ENCODE assay signal across 21 cellular contexts in genomic region chr15:52782514-52782913, GRCh38. TPM values are rescaled to one million over a fixed set of nuclear protein-coding genes. Genes with fewer than 3 reads are reported as not detected.
"Had no signal": no experiment of that assay in that cellular context is flagged by ENCODE, and none has a peak within 500 bp of the region (broad histone marks: within the 10 kb centered on the region; RNA-seq: fewer than 3 reads in every experiment).

No MANE protein-coding gene starts in this region.

- H3K9ac ChIP-seq: KMS-11 had no signal

- H3K36me3 ChIP-seq: SJSA1 had no signal

- H3K4me3 ChIP-seq: K562, SJSA1, SK-N-MC had no signal

- H3K4me2 ChIP-seq: KMS-11 had no signal

- H3K27ac ChIP-seq: KMS-11, SJSA1, SK-N-MC had no signal

- DNase-seq: IMR-90, Kasumi-1, MM.1S, NCI-H1092 treated with DMSO at 0.1 percent for 48 hours, NCI-H1436, NCI-H1694, NCI-H187 treated with DMSO at 0.1 percent for 48 hours, NCI-H2029 treated with DMSO at 0.1 percent for 48 hours, NCI-H2171 treated with DMSO at 0.1 percent for 48 hours, NCI-H2227 treated with DMSO at 0.1 percent for 48 hours, NCI-H524, NCI-H526 treated with DMSO at 0.1 percent for 48 hours, NCI-H748 treated with DMSO at 0.1 percent for 48 hours, Right ventricle myocardium superior, RPMI8226, SIG-M5 had no signal

- H3K9me3 ChIP-seq: SJSA1 had no signal

RNA-seq across cellular contexts. Expression of gene ONECUT1, which starts 7.6 kb away (rescaled TPM):
- total RNA-seq: HT-29, IMR-90, K562, Right ventricle myocardium superior, SJSA1 had no signal
- polyA plus RNA-seq: IMR-90, K562 had no signal
